Comparison of ENCODE assay signal across 1 cellular context in the genomic region with DNA sequence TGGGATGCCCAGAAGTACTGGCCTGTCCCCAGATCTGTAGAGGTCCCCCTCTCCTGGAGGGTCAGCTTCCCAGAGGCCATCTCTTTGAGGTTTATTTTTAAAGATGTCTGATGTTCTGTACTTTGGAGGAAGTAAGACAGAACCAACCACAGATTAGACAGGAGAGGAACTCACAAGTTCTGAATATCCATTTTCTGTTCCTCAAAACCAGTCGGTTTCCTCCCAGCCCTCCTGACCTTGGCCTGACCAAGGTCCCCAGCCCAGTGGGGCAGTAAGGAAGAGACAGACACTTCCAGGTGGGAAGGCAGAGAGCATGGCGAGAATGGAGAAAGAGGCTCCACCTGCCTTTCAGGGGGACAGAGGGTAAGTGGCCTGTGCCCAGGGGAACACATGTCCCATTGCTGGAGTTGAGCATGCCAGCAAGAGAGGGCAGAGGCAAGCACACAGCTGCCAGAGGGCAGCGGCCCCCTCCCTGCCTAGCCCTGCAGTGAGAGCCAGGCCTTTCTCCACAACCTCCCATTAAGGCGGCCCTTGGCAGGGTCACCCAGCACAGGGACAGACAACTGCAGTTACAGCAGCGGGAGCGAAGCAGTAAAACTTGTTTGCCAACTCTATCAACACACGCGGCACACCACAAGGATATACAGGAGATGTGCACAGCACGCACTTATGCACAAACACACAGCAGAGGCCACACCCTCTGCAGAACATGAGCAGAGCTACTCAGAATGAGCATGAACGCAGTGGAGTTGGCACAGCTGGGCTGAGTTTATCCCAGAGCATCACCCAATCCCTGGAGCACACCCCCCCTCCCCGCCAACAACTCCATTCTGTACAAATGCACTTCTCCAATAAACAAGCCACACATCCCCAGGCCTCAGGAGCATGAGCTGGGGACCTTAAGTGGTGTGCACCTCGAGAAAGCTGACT.
TF ChIP-seq lines count a peak whose summit lies in the region.

No MANE protein-coding gene starts in this region.

TF ChIP-seq in GM23338, 12 proteins besides CTCF, POLR2A, EP300 and RAD21 (continued from another document):
- TF ChIP-seq, protein P1, sequence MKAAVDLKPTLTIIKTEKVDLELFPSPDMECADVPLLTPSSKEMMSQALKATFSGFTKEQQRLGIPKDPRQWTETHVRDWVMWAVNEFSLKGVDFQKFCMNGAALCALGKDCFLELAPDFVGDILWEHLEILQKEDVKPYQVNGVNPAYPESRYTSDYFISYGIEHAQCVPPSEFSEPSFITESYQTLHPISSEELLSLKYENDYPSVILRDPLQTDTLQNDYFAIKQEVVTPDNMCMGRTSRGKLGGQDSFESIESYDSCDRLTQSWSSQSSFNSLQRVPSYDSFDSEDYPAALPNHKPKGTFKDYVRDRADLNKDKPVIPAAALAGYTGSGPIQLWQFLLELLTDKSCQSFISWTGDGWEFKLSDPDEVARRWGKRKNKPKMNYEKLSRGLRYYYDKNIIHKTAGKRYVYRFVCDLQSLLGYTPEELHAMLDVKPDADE (IDR thresholded peaks at IDR 0.05) = no peak
- TF ChIP-seq REST (IDR thresholded peaks at IDR 0.05; ENCODE audit: unreplicated experiment) (no peak), POLR2AphosphoS5 (IDR thresholded peaks at IDR 0.05; ENCODE audit: low read depth) (no peak), EZH2phosphoT487 (IDR thresholded peaks at IDR 0.05; ENCODE audit: unreplicated experiment) (no peak)
- TF ChIP-seq, protein P2, sequence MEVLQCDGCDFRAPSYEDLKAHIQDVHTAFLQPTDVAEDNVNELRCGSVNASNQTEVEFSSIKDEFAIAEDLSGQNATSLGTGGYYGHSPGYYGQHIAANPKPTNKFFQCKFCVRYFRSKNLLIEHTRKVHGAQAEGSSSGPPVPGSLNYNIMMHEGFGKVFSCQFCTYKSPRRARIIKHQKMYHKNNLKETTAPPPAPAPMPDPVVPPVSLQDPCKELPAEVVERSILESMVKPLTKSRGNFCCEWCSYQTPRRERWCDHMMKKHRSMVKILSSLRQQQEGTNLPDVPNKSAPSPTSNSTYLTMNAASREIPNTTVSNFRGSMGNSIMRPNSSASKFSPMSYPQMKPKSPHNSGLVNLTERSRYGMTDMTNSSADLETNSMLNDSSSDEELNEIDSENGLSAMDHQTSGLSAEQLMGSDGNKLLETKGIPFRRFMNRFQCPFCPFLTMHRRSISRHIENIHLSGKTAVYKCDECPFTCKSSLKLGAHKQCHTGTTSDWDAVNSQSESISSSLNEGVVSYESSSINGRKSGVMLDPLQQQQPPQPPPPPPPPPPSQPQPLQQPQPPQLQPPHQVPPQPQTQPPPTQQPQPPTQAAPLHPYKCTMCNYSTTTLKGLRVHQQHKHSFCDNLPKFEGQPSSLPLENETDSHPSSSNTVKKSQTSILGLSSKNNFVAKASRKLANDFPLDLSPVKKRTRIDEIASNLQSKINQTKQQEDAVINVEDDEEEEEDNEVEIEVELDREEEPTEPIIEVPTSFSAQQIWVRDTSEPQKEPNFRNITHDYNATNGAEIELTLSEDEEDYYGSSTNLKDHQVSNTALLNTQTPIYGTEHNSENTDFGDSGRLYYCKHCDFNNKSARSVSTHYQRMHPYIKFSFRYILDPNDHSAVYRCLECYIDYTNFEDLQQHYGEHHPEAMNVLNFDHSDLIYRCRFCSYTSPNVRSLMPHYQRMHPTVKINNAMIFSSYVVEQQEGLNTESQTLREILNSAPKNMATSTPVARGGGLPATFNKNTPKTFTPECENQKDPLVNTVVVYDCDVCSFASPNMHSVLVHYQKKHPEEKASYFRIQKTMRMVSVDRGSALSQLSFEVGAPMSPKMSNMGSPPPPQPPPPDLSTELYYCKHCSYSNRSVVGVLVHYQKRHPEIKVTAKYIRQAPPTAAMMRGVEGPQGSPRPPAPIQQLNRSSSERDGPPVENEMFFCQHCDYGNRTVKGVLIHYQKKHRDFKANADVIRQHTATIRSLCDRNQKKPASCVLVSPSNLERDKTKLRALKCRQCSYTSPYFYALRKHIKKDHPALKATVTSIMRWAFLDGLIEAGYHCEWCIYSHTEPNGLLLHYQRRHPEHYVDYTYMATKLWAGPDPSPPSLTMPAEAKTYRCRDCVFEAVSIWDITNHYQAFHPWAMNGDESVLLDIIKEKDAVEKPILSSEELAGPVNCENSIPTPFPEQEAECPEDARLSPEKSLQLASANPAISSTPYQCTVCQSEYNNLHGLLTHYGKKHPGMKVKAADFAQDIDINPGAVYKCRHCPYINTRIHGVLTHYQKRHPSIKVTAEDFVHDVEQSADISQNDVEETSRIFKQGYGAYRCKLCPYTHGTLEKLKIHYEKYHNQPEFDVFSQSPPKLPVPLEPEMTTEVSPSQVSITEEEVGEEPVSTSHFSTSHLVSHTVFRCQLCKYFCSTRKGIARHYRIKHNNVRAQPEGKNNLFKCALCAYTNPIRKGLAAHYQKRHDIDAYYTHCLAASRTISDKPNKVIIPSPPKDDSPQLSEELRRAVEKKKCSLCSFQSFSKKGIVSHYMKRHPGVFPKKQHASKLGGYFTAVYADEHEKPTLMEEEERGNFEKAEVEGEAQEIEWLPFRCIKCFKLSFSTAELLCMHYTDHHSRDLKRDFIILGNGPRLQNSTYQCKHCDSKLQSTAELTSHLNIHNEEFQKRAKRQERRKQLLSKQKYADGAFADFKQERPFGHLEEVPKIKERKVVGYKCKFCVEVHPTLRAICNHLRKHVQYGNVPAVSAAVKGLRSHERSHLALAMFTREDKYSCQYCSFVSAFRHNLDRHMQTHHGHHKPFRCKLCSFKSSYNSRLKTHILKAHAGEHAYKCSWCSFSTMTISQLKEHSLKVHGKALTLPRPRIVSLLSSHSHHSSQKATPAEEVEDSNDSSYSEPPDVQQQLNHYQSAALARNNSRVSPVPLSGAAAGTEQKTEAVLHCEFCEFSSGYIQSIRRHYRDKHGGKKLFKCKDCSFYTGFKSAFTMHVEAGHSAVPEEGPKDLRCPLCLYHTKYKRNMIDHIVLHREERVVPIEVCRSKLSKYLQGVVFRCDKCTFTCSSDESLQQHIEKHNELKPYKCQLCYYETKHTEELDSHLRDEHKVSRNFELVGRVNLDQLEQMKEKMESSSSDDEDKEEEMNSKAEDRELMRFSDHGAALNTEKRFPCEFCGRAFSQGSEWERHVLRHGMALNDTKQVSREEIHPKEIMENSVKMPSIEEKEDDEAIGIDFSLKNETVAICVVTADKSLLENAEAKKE (CRISPR knock-in tag; IDR thresholded peaks at IDR 0.05) = no peak
